ENCODE assay signal across 8 cellular contexts in the genomic region with DNA sequence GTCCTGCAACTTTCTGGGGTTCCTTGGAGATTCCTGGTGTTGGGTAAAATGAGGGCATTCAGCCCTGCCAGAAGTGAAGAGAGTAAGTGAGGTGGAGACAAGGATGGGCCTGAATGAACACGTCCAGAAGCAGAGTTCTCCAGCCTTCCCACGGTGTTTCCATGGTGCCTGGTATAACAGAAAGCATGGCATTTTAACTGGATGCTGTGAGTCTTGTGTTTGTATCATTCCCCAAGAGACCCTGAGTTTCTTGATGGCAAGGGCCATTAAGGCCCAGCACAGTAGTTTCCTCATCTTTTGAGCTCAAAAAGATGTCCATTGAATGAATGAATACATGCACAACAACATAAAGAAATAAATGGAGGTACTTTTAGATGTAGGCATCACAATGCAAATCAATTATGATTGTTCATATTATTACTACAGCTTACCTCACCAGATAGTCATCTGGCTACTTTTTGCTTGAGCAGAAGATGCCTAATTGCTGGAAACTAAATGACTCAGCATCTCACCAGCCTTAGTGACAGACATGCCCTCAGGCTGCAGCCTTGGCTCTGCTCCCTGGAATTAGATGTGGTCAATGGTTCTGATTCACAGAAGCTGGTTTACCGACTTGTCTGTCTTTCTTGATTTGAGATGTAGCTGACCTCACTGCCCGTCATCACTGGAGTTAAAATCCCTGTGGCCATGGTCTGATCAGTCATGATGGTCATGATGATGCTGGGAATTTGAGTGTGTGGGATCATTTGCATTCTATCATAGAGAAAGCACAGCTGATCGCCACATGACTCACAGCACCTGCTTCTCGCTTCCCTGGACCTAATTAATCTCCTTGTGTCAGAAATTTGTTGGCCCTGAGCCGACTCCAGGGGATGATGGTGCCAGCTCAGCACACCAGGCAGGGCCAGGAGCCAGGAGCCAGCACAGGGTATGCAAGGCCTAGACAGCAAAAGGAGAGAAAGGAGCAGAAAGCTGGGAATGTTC.
DNase-seq lines count a peak whose midpoint lies in the region; ATAC-seq lines count a peak whose summit lies in the region.

No MANE protein-coding gene starts in this region.

- ATAC-seq in HG02623 (IDR thresholded peaks at IDR 0.05; ENCODE audit: unreplicated experiment) (peak; percentile 67), left lobe of liver (no peak)

- DNase-seq in SHP77 (lab: John Stamatoyannopoulos, UW) (peak; percentile 44 to 52), SHP77 treated with DMSO at 0.1 percent for 48 hours (lab: John Stamatoyannopoulos, UW) (no peak), NCI-H446 (lab: John Stamatoyannopoulos, UW) (peak; percentile 84 to 91), fibroblast of the conjunctiva (ENCODE audit: low read depth) (peak; percentile 85), left lobe of liver (ENCODE audit: low spot score) (no peak), Ammon's horn (ENCODE audit: low spot score) (no peak), T-helper 9 cell (no peak)

Comparison
In these comparisons a context has a peak if more than half of its experiments do, and no peak if none do; other contexts are left out.
1. DNase-seq: peak in SHP77 (2 of 2), NCI-H446 (2 of 2) and fibroblast of the conjunctiva (single experiment); none in SHP77 treated with DMSO at 0.1 percent for 48 hours (single experiment), left lobe of liver (single experiment), Ammon's horn (single experiment) and T-helper 9 cell (single experiment).